3 cellular contexts compared by ENCODE assay signal in genomic region chr15:61519296-61519695, GRCh38.
TF ChIP-seq lines count a peak whose summit lies in the region.

No MANE protein-coding gene starts in this region.

TF ChIP-seq in HepG2, 621 proteins besides CTCF, POLR2A, EP300 and RAD21 (continues in another document):
- TF ChIP-seq BCLAF1 (IDR thresholded peaks at IDR 0.05): no peak
- no peak for TF ChIP-seq ZNF713 (CRISPR knock-in tag; IDR thresholded peaks at IDR 0.05)
- TF ChIP-seq SPEN (CRISPR knock-in tag; IDR thresholded peaks at IDR 0.05; ENCODE audit: low read depth): no peak
- TF ChIP-seq ZNF589 (CRISPR knock-in tag; conservative IDR thresholded peaks at IDR 0.05): no peak
- TF ChIP-seq ZNF841 (CRISPR knock-in tag; IDR thresholded peaks at IDR 0.05; ENCODE audit: borderline replicate concordance): no peak
- no peak for TF ChIP-seq STAT6 (CRISPR knock-in tag; IDR thresholded peaks at IDR 0.05; ENCODE audit: borderline replicate concordance)
- TF ChIP-seq MTF2 (CRISPR knock-in tag; IDR thresholded peaks at IDR 0.05; ENCODE audit: borderline replicate concordance): no peak
- TF ChIP-seq DPF2 (CRISPR knock-in tag; IDR thresholded peaks at IDR 0.05; ENCODE audit: borderline replicate concordance, low read depth): no peak
- TF ChIP-seq ZFP91 (CRISPR knock-in tag; IDR thresholded peaks at IDR 0.05; ENCODE audit: borderline replicate concordance): no peak
- no peak for TF ChIP-seq JARID2 (CRISPR knock-in tag; IDR thresholded peaks at IDR 0.05; ENCODE audit: insufficient replicate concordance)
- TF ChIP-seq POLR2AphosphoS5 (IDR thresholded peaks at IDR 0.05; ENCODE audit: low read depth, low read length): no peak
- no peak for TF ChIP-seq ZNF530 (CRISPR knock-in tag; IDR thresholded peaks at IDR 0.05; ENCODE audit: low read depth)

TF ChIP-seq in H1, 55 proteins besides CTCF, POLR2A, EP300 and RAD21 (continued from another document):
- TF ChIP-seq EGR1 (IDR thresholded peaks at IDR 0.05; ENCODE audit: borderline replicate concordance, low read depth, low read length) (no peak), SP2 (IDR thresholded peaks at IDR 0.05; ENCODE audit: low read length) (no peak), CBX8 (IDR thresholded peaks at IDR 0.05; ENCODE audit: borderline replicate concordance, low read depth, low read length) (no peak), CEBPB (IDR thresholded peaks at IDR 0.05; ENCODE audit: low read depth, low read length) (no peak), RXRA (IDR thresholded peaks at IDR 0.05; ENCODE audit: insufficient read depth, low read depth, low read length) (no peak), CHD2 (IDR thresholded peaks at IDR 0.05; ENCODE audit: low read length) (no peak), KDM1A (IDR thresholded peaks at IDR 0.05; ENCODE audit: borderline replicate concordance, low read length) (no peak), JUN (IDR thresholded peaks at IDR 0.05; ENCODE audit: low read depth, low read length) (no peak), ATF2 (IDR thresholded peaks at IDR 0.05; ENCODE audit: low read length) (no peak), CHD1 (IDR thresholded peaks at IDR 0.05; ENCODE audit: low read depth, low read length) (no peak), SUZ12 (IDR thresholded peaks at IDR 0.05; ENCODE audit: low read length) (no peak), SRF (IDR thresholded peaks at IDR 0.05; ENCODE audit: low read depth, low read length) (no peak), FOSL1 (IDR thresholded peaks at IDR 0.05; ENCODE audit: insufficient read depth, low read depth, low read length) (no peak), ASH2L (IDR thresholded peaks at IDR 0.05; ENCODE audit: low read length) (no peak)

TF ChIP-seq in SK-N-SH treated with all-trans-retinoic acid at 6 μM for 48 hours, 23 proteins besides CTCF, POLR2A, EP300 and RAD21:
- TF ChIP-seq CREB5 (CRISPR knock-in tag; IDR thresholded peaks at IDR 0.05; ENCODE audit: low read depth): no peak
- TF ChIP-seq SNAI2 (CRISPR knock-in tag; IDR thresholded peaks at IDR 0.05): no peak
- no peak for TF ChIP-seq OSR1 (CRISPR knock-in tag; IDR thresholded peaks at IDR 0.05)
- TF ChIP-seq ARNTL (CRISPR knock-in tag; IDR thresholded peaks at IDR 0.05; ENCODE audit: borderline replicate concordance, low read depth): no peak
- no peak for TF ChIP-seq ZC3H10 (CRISPR knock-in tag; IDR thresholded peaks at IDR 0.05)
- TF ChIP-seq RARB (CRISPR knock-in tag; IDR thresholded peaks at IDR 0.05): no peak
- no peak for TF ChIP-seq ZFP30 (CRISPR knock-in tag; IDR thresholded peaks at IDR 0.05)
- TF ChIP-seq TOX (CRISPR knock-in tag; IDR thresholded peaks at IDR 0.05; ENCODE audit: borderline replicate concordance): no peak
- TF ChIP-seq ZNF8 (CRISPR knock-in tag; IDR thresholded peaks at IDR 0.05): no peak
- no peak for TF ChIP-seq GLIS3 (CRISPR knock-in tag; IDR thresholded peaks at IDR 0.05)
TF ChIP-seq in SK-N-SH treated with all-trans-retinoic acid at 6 μM for 48 hours: peak in this region for 0.
